In the genomic region with DNA sequence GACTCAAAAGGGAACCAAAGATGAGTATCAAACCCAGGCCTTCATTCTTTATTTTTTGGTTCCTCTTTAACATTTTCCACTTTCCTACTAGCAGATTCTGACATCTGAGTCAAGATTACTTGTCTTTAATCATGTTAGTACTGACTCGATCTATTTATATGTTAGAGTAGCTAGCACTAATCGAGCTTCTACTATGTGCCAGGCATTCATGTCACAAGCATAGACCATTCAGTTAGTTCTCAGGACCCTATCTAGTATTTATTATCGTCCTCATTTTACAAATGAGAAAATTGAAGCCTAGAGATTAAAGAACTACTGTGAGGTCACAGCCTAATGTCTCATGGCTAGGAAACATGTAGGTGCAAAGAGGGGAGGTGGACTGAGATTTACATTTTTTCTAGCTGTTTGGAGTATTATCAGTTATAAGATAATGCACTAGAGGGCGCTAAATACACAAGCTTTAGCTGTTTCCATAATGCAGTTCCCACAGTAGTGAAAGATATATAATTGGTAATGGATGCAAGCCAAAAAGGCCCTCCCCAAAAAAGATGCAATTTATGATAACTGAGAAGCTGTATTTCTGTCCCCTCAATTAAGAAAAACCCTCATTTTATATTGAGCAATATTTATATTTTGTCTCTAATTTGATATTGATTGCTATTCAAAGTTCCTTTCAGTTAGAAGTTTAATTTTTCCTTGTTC, we compare ENCODE assay signal across 9 cellular contexts. TPM values are rescaled to one million over a fixed set of nuclear protein-coding genes. Genes with fewer than 3 reads are reported as not detected.
DNase-seq lines count a peak whose midpoint lies in the region; ATAC-seq, FAIRE-seq and TF ChIP-seq lines count a peak whose summit lies in the region.
"Had no signal": no experiment of that assay in that cellular context is flagged by ENCODE, and none has a peak within 500 bp of the region (broad histone marks: within the 10 kb centered on the region; RNA-seq: fewer than 3 reads in every experiment).

No MANE protein-coding gene starts in this region.

- peak overlapping the region in 7 of 8 donors; percentile 4 to 98 (median 96) for H3K27ac ChIP-seq in spleen

- H3K27me3 Mint-ChIP-seq in glutamatergic neuron (ENCODE audit: unreplicated experiment) = peaks cover 2% of the 10 kb centered on the region

- intact Hi-C loops in spleen (cut with DNase I; ENCODE audit: low total_unique reads) = loop anchor here (5.0 kb wide), 1 partner anchor 36 kb away; no protein-coding TSS in a partner anchor

- peak overlapping the region; percentile 8 for H3K27ac Mint-ChIP-seq in glutamatergic neuron (ENCODE audit: unreplicated experiment)

- peaks cover 66% of the 10 kb centered on the region for H3K4me1 Mint-ChIP-seq in glutamatergic neuron (ENCODE audit: low read depth, unreplicated experiment)

- peaks cover 0 to 3% (median 0%) of the 10 kb centered on the region in 6 donors for H3K36me3 ChIP-seq in spleen
- H3K36me3 ChIP-seq: HAP-1 had no signal

- peak; percentile 67 for FAIRE-seq in GM12891 (lab: Jason Lieb, UNC)

- H3K27me3 ChIP-seq in spleen (replicated peaks in 1 of 7) = no peaks in the 10 kb centered on the region

- TF ChIP-seq POLR2A in GM12891 (IDR thresholded peaks at IDR 0.05; ENCODE audit: low read depth, low read length) (no peak), spleen (IDR thresholded peaks at IDR 0.05) (no peak)

- no peak for ATAC-seq in GM21576 (IDR thresholded peaks at IDR 0.05; ENCODE audit: unreplicated experiment)

- peaks cover 38 to 65% (median 53%) of the 10 kb centered on the region in 6 donors for H3K4me1 ChIP-seq in spleen

- H3K4me3 ChIP-seq in WI38 (ENCODE audit: low read depth, low read length) = no peak overlapping the region
- no peak overlapping the region for H3K4me3 ChIP-seq in spleen
- H3K4me3 ChIP-seq: HAP-1 had no signal

- 37 to 50% (median 42%) methylated on average over 4 of the region's 4 CpGs for WGBS in spleen, 5 donors

- peaks cover 19% of the 10 kb centered on the region for H3K9me3 Mint-ChIP-seq in glutamatergic neuron (ENCODE audit: unreplicated experiment)

- H3K36me3 Mint-ChIP-seq in glutamatergic neuron (ENCODE audit: unreplicated experiment) = no peaks in the 10 kb centered on the region

- TF ChIP-seq CTCF in WI38 (IDR thresholded peaks at IDR 0.05; ENCODE audit: low read depth, low read length) = peak; percentile 43
- peak; percentile 84 for TF ChIP-seq CTCF in glutamatergic neuron (IDR thresholded peaks at IDR 0.05; ENCODE audit: partially characterized antibody, unreplicated experiment)
- TF ChIP-seq CTCF in spleen (IDR thresholded peaks at IDR 0.05 in 8 of 11, conservative IDR thresholded peaks at IDR 0.05 in 3 of 11) = peak; percentile 30 to 83 (median 75)

- DNase-seq in AG08395 (ENCODE audit: low spot score) = peak; percentile 37
- no peak for DNase-seq in GM12891 (ENCODE audit: insufficient read length, low spot score)
- peak; percentile 65 for DNase-seq in NCI-H2107 (lab: John Stamatoyannopoulos, UW)
- no peak for DNase-seq in glutamatergic neuron
- no peak for DNase-seq in spleen
- DNase-seq in activated gamma-delta T cell treated with Interleukin-2 at 50 U/mL for 16 hours = no peak

- no peak overlapping the region for H3K4me3 Mint-ChIP-seq in glutamatergic neuron (ENCODE audit: unreplicated experiment)

- no peaks in the 10 kb centered on the region for H3K9me3 ChIP-seq in spleen
- H3K9me3 ChIP-seq: HAP-1 had no signal

TF ChIP-seq in GM12891, 5 proteins besides CTCF, POLR2A, EP300 and RAD21:
- TF ChIP-seq PAX5 (IDR thresholded peaks at IDR 0.05; ENCODE audit: insufficient read depth, low read length, severe bottlenecking) (no peak), SPI1 (IDR thresholded peaks at IDR 0.05; ENCODE audit: low read depth, low read length) (no peak), TAF1 (IDR thresholded peaks at IDR 0.05; ENCODE audit: low read depth, low read length) (no peak), POLR2AphosphoS5 (IDR thresholded peaks at IDR 0.05; ENCODE audit: low read depth, low read length) (no peak)
TF ChIP-seq in GM12891: peak in this region for 0.

RNA-seq across cellular contexts. Expression of a gene that starts 32.9 kb away (rescaled TPM):
- 24.9 TPM for polyA plus RNA-seq in GM12891 (2012; ENCODE audit: low read depth, missing spikeins)
- 126 TPM for total RNA-seq in glutamatergic neuron (ENCODE audit: unreplicated experiment)
- total RNA-seq in spleen = 100 to 1,000 TPM; 132 to 215 (median 140) TPM
- polyA plus RNA-seq in spleen = 10 to 100 TPM; 11.5 to 20.4 (median 14.5) TPM

Comparison
In these comparisons a context has a peak if more than half of its experiments do, and no peak if none do; other contexts are left out.
1. DNase-seq: peak in AG08395 (single experiment) and NCI-H2107 (single experiment); none in GM12891 (single experiment), glutamatergic neuron (single experiment), spleen (single experiment) and activated gamma-delta T cell treated with Interleukin-2 at 50 U/mL for 16 hours (single experiment).
2. Peak in every context shown above with its lines, with median percentiles within 50 percentile points of each other: CTCF ChIP-seq.